Comparison of ENCODE assay signal across 21 cellular contexts in genomic region chr5:127022846-127023245, GRCh38.
"Had no signal": no experiment of that assay in that cellular context is flagged by ENCODE, and none has a peak within 500 bp of the region (broad histone marks: within the 10 kb centered on the region; RNA-seq: fewer than 3 reads in every experiment).

No MANE protein-coding gene starts in this region.

- H3K4me1 ChIP-seq: SJSA1 had no signal

- H3K36me3 ChIP-seq: MG63, SJSA1 had no signal

- FAIRE-seq: RCC 7860 had no signal

- H3K4me3 ChIP-seq: MG63, SJSA1, SK-N-MC had no signal

- H3K27ac ChIP-seq: SJSA1, SK-N-MC had no signal

- H3K27me3 ChIP-seq: MG63 had no signal

- H3K9me3 ChIP-seq: MG63, SJSA1 had no signal

- DNase-seq: IMR-90, Karpas-422, KG1, MG63, NCI-H1092, NCI-H1105 treated with DMSO at 0.1 percent for 48 hours, NCI-H1417 treated with DMSO at 0.1 percent for 48 hours, NCI-H146, NCI-H1694 treated with DMSO at 0.1 percent for 48 hours, NCI-H1930, NCI-H2081, NCI-H2107, NCI-H2227 treated with DMSO at 0.1 percent for 48 hours, NCI-H524 treated with DMSO at 0.1 percent for 48 hours, NCI-H774, Right ventricle myocardium superior, RPMI8226, SIG-M5 had no signal
